11 cellular contexts compared by ENCODE assay signal in genomic region chr6:2129076-2129695, GRCh38.
DNase-seq lines count a peak whose midpoint lies in the region; ATAC-seq and TF ChIP-seq lines count a peak whose summit lies in the region.
"Had no signal": no experiment of that assay in that cellular context is flagged by ENCODE, and none has a peak within 500 bp of the region (broad histone marks: within the 10 kb centered on the region; RNA-seq: fewer than 3 reads in every experiment).

No MANE protein-coding gene starts in this region.

- no peaks in the 10 kb centered on the region for H3K27me3 Mint-ChIP-seq in CD4-positive, CD25-positive, alpha-beta regulatory T cell
- H3K27me3 Mint-ChIP-seq in activated T-helper 1 cell treated with anti-CD3 and anti-CD28 coated beads, Interleukin-12 subunit alpha, Interleukin-12 subunit beta, Interleukin-2, Interleukin-4 antibody, amounts not matched to agents 30 ng/mL and 10 ng/mL and 1 ng/mL, durations not matched to agents 14 hours and 24 hours and 36 hours (ENCODE audit: insufficient read depth), result no peaks in the 10 kb centered on the region

- no peak for TF ChIP-seq CTCF in thyroid gland (IDR thresholded peaks at IDR 0.05)

- no peaks in the 10 kb centered on the region for H3K9me3 Mint-ChIP-seq in CD4-positive, CD25-positive, alpha-beta regulatory T cell
- no peaks in the 10 kb centered on the region for H3K9me3 Mint-ChIP-seq in activated T-helper 1 cell treated with anti-CD3 and anti-CD28 coated beads, Interleukin-12 subunit alpha, Interleukin-12 subunit beta, Interleukin-2, Interleukin-4 antibody, amounts not matched to agents 30 ng/mL and 10 ng/mL and 1 ng/mL, durations not matched to agents 14 hours and 24 hours and 36 hours

- intact Hi-C loops in activated T-helper 1 cell treated with anti-CD3 and anti-CD28 coated beads, Interleukin-12 subunit alpha, Interleukin-12 subunit beta, Interleukin-2, Interleukin-4 antibody, amounts not matched to agents 30 ng/mL and 10 ng/mL and 1 ng/mL, durations not matched to agents 14 hours and 24 hours and 36 hours (cut with micrococcal nuclease), result no loop called here
- intact Hi-C loops in thyroid gland (cut with DNase I), result no loop called here

- no peak for ATAC-seq in CD4-positive, CD25-positive, alpha-beta regulatory T cell (ENCODE audit: low read depth in 2 of 2)
- peak; percentile 52 for ATAC-seq in GM18870 (IDR thresholded peaks at IDR 0.05; ENCODE audit: unreplicated experiment)
- ATAC-seq in HG02678 (IDR thresholded peaks at IDR 0.05; ENCODE audit: unreplicated experiment), result peak; percentile 53
- ATAC-seq: left colon had no signal

- peaks cover 6% of the 10 kb centered on the region for H3K4me1 ChIP-seq in CD4-positive, CD25-positive, alpha-beta regulatory T cell (ENCODE audit: control insufficient read depth, insufficient read depth, low read length, poor library complexity, severe bottlenecking)
- H3K4me1 ChIP-seq in thyroid gland, result peaks cover 0 to 6% of the 10 kb centered on the region in 2 donors

- peak in 1 of 3 donors; percentile 5 for DNase-seq in CD4-positive, CD25-positive, alpha-beta regulatory T cell
- no peak for DNase-seq in activated T-helper 1 cell treated with anti-CD3 and anti-CD28 coated beads, Interleukin-12 subunit alpha, Interleukin-12 subunit beta, Interleukin-2, Interleukin-4 antibody, amounts not matched to agents 30 ng/mL and 10 ng/mL and 1 ng/mL, durations not matched to agents 14 hours and 24 hours and 36 hours (ENCODE audit: low spot score)
- DNase-seq in NOMO-1 treated with dmso at 0.1 percent for 144 hours (lab: John Stamatoyannopoulos, UW; ENCODE audit: unreplicated experiment) (no peak), thyroid gland (no peak), inferior parietal cortex (ENCODE audit: extremely low spot score) (no peak), cerebellar cortex (ENCODE audit: low spot score) (no peak)
- DNase-seq: central memory CD4-positive, alpha-beta T cell; left colon; SW 1271 had no signal

- 85 to 91% methylated on average over 8 of the region's 8 CpGs for WGBS in thyroid gland, 2 donors

- no peak for TF ChIP-seq POLR2A in thyroid gland (IDR thresholded peaks at IDR 0.05)

- no peaks in the 10 kb centered on the region for H3K36me3 ChIP-seq in CD4-positive, CD25-positive, alpha-beta regulatory T cell (ENCODE audit: control insufficient read depth, insufficient read depth, low read length)
- H3K36me3 ChIP-seq in thyroid gland, result no peaks in the 10 kb centered on the region

- no peak overlapping the region for H3K27ac ChIP-seq in CD4-positive, CD25-positive, alpha-beta regulatory T cell (ENCODE audit: insufficient read depth, low read length, poor library complexity, severe bottlenecking)
- no peak overlapping the region for H3K27ac ChIP-seq in thyroid gland

- no peak overlapping the region for H3K4me3 ChIP-seq in CD4-positive, CD25-positive, alpha-beta regulatory T cell (ENCODE audit: low read depth, low read length)
- no peak overlapping the region for H3K4me3 ChIP-seq in thyroid gland (replicated peaks in 1 of 3)

- peaks cover 8% of the 10 kb centered on the region for H3K36me3 Mint-ChIP-seq in CD4-positive, CD25-positive, alpha-beta regulatory T cell
- H3K36me3 Mint-ChIP-seq in activated T-helper 1 cell treated with anti-CD3 and anti-CD28 coated beads, Interleukin-12 subunit alpha, Interleukin-12 subunit beta, Interleukin-2, Interleukin-4 antibody, amounts not matched to agents 30 ng/mL and 10 ng/mL and 1 ng/mL, durations not matched to agents 14 hours and 24 hours and 36 hours (ENCODE audit: low read depth), result no peaks in the 10 kb centered on the region

- H3K27ac Mint-ChIP-seq in CD4-positive, CD25-positive, alpha-beta regulatory T cell, result peak overlapping the region; percentile 4 to 28 (median 10)
- H3K27ac Mint-ChIP-seq in activated T-helper 1 cell treated with anti-CD3 and anti-CD28 coated beads, Interleukin-12 subunit alpha, Interleukin-12 subunit beta, Interleukin-2, Interleukin-4 antibody, amounts not matched to agents 30 ng/mL and 10 ng/mL and 1 ng/mL, durations not matched to agents 14 hours and 24 hours and 36 hours, result peak overlapping the region; percentile 59

- H3K27me3 ChIP-seq in CD4-positive, CD25-positive, alpha-beta regulatory T cell (ENCODE audit: control insufficient read depth, insufficient read depth, low read length), result no peaks in the 10 kb centered on the region
- H3K27me3 ChIP-seq in thyroid gland, result no peaks in the 10 kb centered on the region

- no peak overlapping the region for H3K4me3 Mint-ChIP-seq in CD4-positive, CD25-positive, alpha-beta regulatory T cell
- peak overlapping the region; percentile 25 for H3K4me3 Mint-ChIP-seq in activated T-helper 1 cell treated with anti-CD3 and anti-CD28 coated beads, Interleukin-12 subunit alpha, Interleukin-12 subunit beta, Interleukin-2, Interleukin-4 antibody, amounts not matched to agents 30 ng/mL and 10 ng/mL and 1 ng/mL, durations not matched to agents 14 hours and 24 hours and 36 hours

- peaks cover 7 to 33% (median 30%) of the 10 kb centered on the region in 4 donors for H3K4me1 Mint-ChIP-seq in CD4-positive, CD25-positive, alpha-beta regulatory T cell
- peaks cover 35% of the 10 kb centered on the region for H3K4me1 Mint-ChIP-seq in activated T-helper 1 cell treated with anti-CD3 and anti-CD28 coated beads, Interleukin-12 subunit alpha, Interleukin-12 subunit beta, Interleukin-2, Interleukin-4 antibody, amounts not matched to agents 30 ng/mL and 10 ng/mL and 1 ng/mL, durations not matched to agents 14 hours and 24 hours and 36 hours (ENCODE audit: low read depth)

- no peaks in the 10 kb centered on the region for H3K9me3 ChIP-seq in CD4-positive, CD25-positive, alpha-beta regulatory T cell (ENCODE audit: control insufficient read depth in 2 of 2, low read length in 2 of 2)
- no peaks in the 10 kb centered on the region for H3K9me3 ChIP-seq in thyroid gland

Comparison
In these comparisons a context has a peak if more than half of its experiments do, and no peak if none do; other contexts are left out.
1. ATAC-seq: peak in GM18870 (single experiment) and HG02678 (single experiment); none in CD4-positive, CD25-positive, alpha-beta regulatory T cell (0 of 2).